26 cellular contexts compared by ENCODE assay signal in genomic region chr6:64811145-64811544, GRCh38.
"Had no signal": no experiment of that assay in that cellular context is flagged by ENCODE, and none has a peak within 500 bp of the region (broad histone marks: within the 10 kb centered on the region; RNA-seq: fewer than 3 reads in every experiment).

No MANE protein-coding gene starts in this region.

- ATAC-seq: activated CD8-positive, alpha-beta T cell treated with anti-CD3 and anti-CD28 coated beads, Interleukin-2, amount 10 ng/mL, durations not matched to agents 7 days and 5 days; activated naive CD8-positive, alpha-beta T cell treated with anti-CD3 and anti-CD28 coated beads, Interleukin-2, amount 50 U/mL, for 24 hours; activated T-cell treated with anti-CD3 and anti-CD28 coated beads, Interleukin-2, amount 50 U/mL, for 4 hours; PC-3 had no signal

- DNase-seq: activated CD4-positive, alpha-beta T cell treated with anti-CD3 and anti-CD28 coated beads, Interleukin-2, amount 10 ng/mL, durations not matched to agents 24 days and 14 days; activated CD4-positive, alpha-beta T cell treated with anti-CD3 and anti-CD28 coated beads, Interleukin-2, amount 50 U/mL, for 48 hours; activated CD8-positive, alpha-beta memory T cell treated with anti-CD3 and anti-CD28 coated beads, Interleukin-2, amount 50 U/mL, for 4 hours; activated CD8-positive, alpha-beta T cell treated with anti-CD3 and anti-CD28 coated beads, Interleukin-2, amount 10 ng/mL, durations not matched to agents 7 days and 5 days; activated effector memory CD4-positive, alpha-beta T cell treated with Interleukin-2 at 50 U/mL for 16 hours; activated naive CD4-positive, alpha-beta T cell treated with anti-CD3 and anti-CD28 coated beads, Interleukin-2, amount 10 ng/mL, durations not matched to agents 7 days and 5 days; activated naive CD8-positive, alpha-beta T cell treated with anti-CD3 and anti-CD28 coated beads, Interleukin-2, amount 50 U/mL, for 24 hours; activated T-cell treated with anti-CD3 and anti-CD28 coated beads for 4 hours; activated T-cell treated with anti-CD3 and anti-CD28 coated beads, Interleukin-2, amount 50 U/mL, for 4 hours; amniotic stem cell; aorta; central memory CD4-positive, alpha-beta T cell; colonic mucosa; NCI-H1105; NCI-H1417 treated with DMSO at 0.1 percent for 48 hours; NCI-H187 treated with DMSO at 0.1 percent for 48 hours; NCI-H2171 treated with DMSO at 0.1 percent for 48 hours; NCI-H2227 treated with DMSO at 0.1 percent for 48 hours; NCI-H446 treated with DMSO at 0.1 percent for 48 hours; NCI-H524; PC-3; Peyer's patch; RPMI8226; SHP77 treated with DMSO at 0.1 percent for 48 hours; T1000 had no signal

- H3K27me3 ChIP-seq: colonic mucosa, Peyer's patch, SJSA1 had no signal

- H3K4me3 ChIP-seq: colonic mucosa, Peyer's patch, SJSA1 had no signal

- H3K9me3 ChIP-seq: colonic mucosa, Peyer's patch, SJSA1 had no signal

- H3K27ac ChIP-seq: colonic mucosa, Peyer's patch, SJSA1 had no signal

- H3K4me1 ChIP-seq: colonic mucosa, Peyer's patch, SJSA1 had no signal

- H3K36me3 ChIP-seq: colonic mucosa, Peyer's patch, SJSA1 had no signal
